30 cellular contexts compared by ENCODE assay signal in genomic region chr6:135913785-135914184, GRCh38.
"Had no signal": no experiment of that assay in that cellular context is flagged by ENCODE, and none has a peak within 500 bp of the region (broad histone marks: within the 10 kb centered on the region; RNA-seq: fewer than 3 reads in every experiment).

No MANE protein-coding gene starts in this region.

- H3K9ac ChIP-seq: KMS-11, SK-N-SH had no signal

- H3K4me3 ChIP-seq: Peyer's patch, SJSA1 had no signal

- H3K36me3 ChIP-seq: Peyer's patch, SJSA1 had no signal

- H3K9me3 Mint-ChIP-seq: activated naive CD8-positive, alpha-beta T cell treated with anti-CD3 and anti-CD28 coated beads, Interleukin-2, amount 50 U/mL, for 24 hours; activated T-cell treated with anti-CD3 and anti-CD28 coated beads, Interleukin-2, amount 50 U/mL, for 4 hours; T-helper 1 cell treated with Interleukin-12 subunit alpha and Interleukin-12 subunit beta and Interleukin-4 antibody, amounts not matched to agents 30 μg/mL and 1 μg/mL, for 36 hours had no signal

- ATAC-seq: activated naive CD8-positive, alpha-beta T cell treated with anti-CD3 and anti-CD28 coated beads, Interleukin-2, amount 50 U/mL, for 24 hours; activated T-cell treated with anti-CD3 and anti-CD28 coated beads, Interleukin-2, amount 50 U/mL, for 4 hours; PC-3 had no signal

- H3K4me2 ChIP-seq: KMS-11, SK-N-SH had no signal

- H3K9me3 ChIP-seq: Peyer's patch, SJSA1, SK-N-SH had no signal

- H3K4me3 Mint-ChIP-seq: activated naive CD8-positive, alpha-beta T cell; activated naive CD8-positive, alpha-beta T cell treated with anti-CD3 and anti-CD28 coated beads, Interleukin-2, amount 50 U/mL, for 24 hours; activated T-cell treated with anti-CD3 and anti-CD28 coated beads, Interleukin-2, amount 50 U/mL, for 4 hours; brain; T-helper 1 cell treated with Interleukin-12 subunit alpha and Interleukin-12 subunit beta and Interleukin-4 antibody, amounts not matched to agents 30 μg/mL and 1 μg/mL, for 36 hours had no signal

- H3K27ac ChIP-seq: KMS-11, Peyer's patch, SJSA1 had no signal

- H3K36me3 Mint-ChIP-seq: activated naive CD8-positive, alpha-beta T cell; brain had no signal

- H3K4me1 ChIP-seq: Peyer's patch, SJSA1 had no signal

- DNase-seq: activated CD4-positive, alpha-beta T cell treated with anti-CD3 and anti-CD28 coated beads for 4 hours; activated CD4-positive, alpha-beta T cell treated with anti-CD3 and anti-CD28 coated beads, Interleukin-2, amount 50 U/mL, for 4 hours; activated CD8-positive, alpha-beta memory T cell treated with anti-CD3 and anti-CD28 coated beads, Interleukin-2, amount 50 U/mL, for 4 hours; activated gamma-delta T cell; activated naive CD4-positive, alpha-beta T cell treated with Interleukin-2 at 50 U/mL for 16 hours; activated naive CD8-positive, alpha-beta T cell treated with anti-CD3 and anti-CD28 coated beads, Interleukin-2, amount 50 U/mL, for 24 hours; activated T-cell treated with anti-CD3 and anti-CD28 coated beads for 4 hours; activated T-cell treated with anti-CD3 and anti-CD28 coated beads, Interleukin-2, amount 50 U/mL, for 4 hours; anterior cingulate cortex; central memory CD4-positive, alpha-beta T cell; MM.1S; MV-4-11; NCI-H1092; NCI-H1436 treated with DMSO at 0.1 percent for 48 hours; NCI-H1694 treated with DMSO at 0.1 percent for 48 hours; NCI-H2029; NCI-H345; NCI-H524 treated with DMSO at 0.1 percent for 48 hours; NK-92 treated with Interleukin-12 subunit alpha and Interleukin-12 subunit beta, amount 100 ng/mL, for 24 hours; PC-3; Peyer's patch; RPMI8226; SHP77 treated with DMSO at 0.1 percent for 48 hours; SK-N-SH; T-helper 9 cell had no signal

- H3K27me3 Mint-ChIP-seq: activated naive CD8-positive, alpha-beta T cell; activated naive CD8-positive, alpha-beta T cell treated with anti-CD3 and anti-CD28 coated beads, Interleukin-2, amount 50 U/mL, for 24 hours had no signal

- H3K27ac Mint-ChIP-seq: activated naive CD8-positive, alpha-beta T cell; activated naive CD8-positive, alpha-beta T cell treated with anti-CD3 and anti-CD28 coated beads, Interleukin-2, amount 50 U/mL, for 24 hours; brain; T-helper 1 cell treated with Interleukin-12 subunit alpha and Interleukin-12 subunit beta and Interleukin-4 antibody, amounts not matched to agents 30 μg/mL and 1 μg/mL, for 36 hours had no signal

- H3K27me3 ChIP-seq: Peyer's patch, SJSA1 had no signal
